8 cellular contexts compared by ENCODE assay signal in genomic region chr11:103091024-103091423, GRCh38. TPM values are rescaled to one million over a fixed set of nuclear protein-coding genes. Genes with fewer than 3 reads are reported as not detected.
DNase-seq lines count a peak whose midpoint lies in the region; ATAC-seq, FAIRE-seq and TF ChIP-seq lines count a peak whose summit lies in the region.

No MANE protein-coding gene starts in this region.

- peak; percentile 10 for ATAC-seq in HG02943 (IDR thresholded peaks at IDR 0.05; ENCODE audit: low read depth, unreplicated experiment)
- ATAC-seq in activated CD4-positive, CD25-positive, alpha-beta regulatory T cell treated with anti-CD3 and anti-CD28 coated beads, Interleukin-2, amount 50 U/mL, for 24 hours: no peak
- no peak for ATAC-seq in HG03139 (IDR thresholded peaks at IDR 0.05; ENCODE audit: unreplicated experiment)

- no peak for FAIRE-seq in frontal cortex (lab: Jason Lieb, UNC)

- TF ChIP-seq CTCF in retinal pigment epithelial cell (conservative IDR thresholded peaks at IDR 0.05; ENCODE audit: low read depth, low read length): no peak

- DNase-seq in DMS79 treated with DMSO at 0.1 percent for 48 hours (lab: John Stamatoyannopoulos, UW): peak; percentile 68
- peak; percentile 38 to 78 for DNase-seq in SW 1271 (lab: John Stamatoyannopoulos, UW)
- DNase-seq in fibroblast of peridontal ligament (ENCODE audit: extremely low read depth): peak; percentile 22
- DNase-seq in retinal pigment epithelial cell (ENCODE audit: low read depth): no peak
- no peak for DNase-seq in frontal cortex (ENCODE audit: low spot score in 2 of 2)

- peak overlapping the region; percentile 84 for H3K4me3 ChIP-seq in retinal pigment epithelial cell (ENCODE audit: low read length)

RNA-seq across cellular contexts. Expression of gene DCUN1D5, which starts 0.9 kb away (rescaled TPM):
- 55.8 TPM for total RNA-seq in frontal cortex

RNA-seq across cellular contexts. Expression of gene DYNC2H1, which starts 18.2 kb away (rescaled TPM):
- 94.2 TPM for total RNA-seq in frontal cortex

Comparison
In these comparisons a context has a peak if more than half of its experiments do, and no peak if none do; other contexts are left out.
1. DNase-seq: peak in DMS79 treated with DMSO at 0.1 percent for 48 hours (single experiment), SW 1271 (2 of 2) and fibroblast of peridontal ligament (single experiment); none in retinal pigment epithelial cell (single experiment) and frontal cortex (0 of 2).